ENCODE assay signal across 12 cellular contexts in the genomic region with DNA sequence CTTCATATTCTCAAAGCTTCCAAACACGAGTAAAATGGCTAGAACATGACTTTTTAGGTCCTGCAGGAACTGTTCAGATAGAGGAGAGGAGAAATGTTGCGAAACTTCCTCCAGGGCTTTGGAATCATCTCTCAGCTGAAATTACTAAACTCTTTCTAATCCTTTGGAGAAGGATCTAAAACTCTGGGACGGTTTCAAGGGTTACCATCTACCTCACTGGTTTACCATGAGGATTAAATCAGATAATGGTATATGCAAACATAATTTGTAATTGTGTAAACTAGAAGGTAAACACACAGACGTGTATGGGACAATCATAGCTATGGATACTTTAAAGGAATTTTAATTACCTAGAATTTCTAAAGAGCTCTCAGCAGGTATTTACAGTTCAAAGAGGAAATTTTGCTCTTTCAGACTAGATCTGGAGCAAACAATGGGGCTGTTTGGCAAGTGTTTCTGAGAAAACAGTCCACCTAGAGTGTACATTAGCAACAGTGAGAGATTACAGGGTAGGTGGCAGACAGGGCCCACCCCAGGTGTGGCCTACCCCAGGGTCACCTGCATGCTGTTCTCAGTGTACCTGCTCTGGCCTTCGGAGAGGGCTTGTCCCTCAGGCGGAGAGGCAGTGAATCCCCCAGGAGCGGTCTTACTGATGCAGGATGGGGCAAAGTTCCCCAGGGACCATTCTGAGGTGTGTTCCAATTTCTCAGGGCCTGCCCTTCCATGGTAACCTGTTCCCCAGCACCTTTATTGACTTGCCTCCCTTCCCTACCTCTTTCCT.
DNase-seq lines count a peak whose midpoint lies in the region; ATAC-seq and TF ChIP-seq lines count a peak whose summit lies in the region.
"Had no signal": no experiment of that assay in that cellular context is flagged by ENCODE, and none has a peak within 500 bp of the region (broad histone marks: within the 10 kb centered on the region; RNA-seq: fewer than 3 reads in every experiment).

No MANE protein-coding gene starts in this region.

- H3F3A ChIP-seq in neural progenitor cell (ENCODE audit: low read depth): peaks cover 61% of the 10 kb centered on the region

- POLR2A ChIA-PET in Caco-2 (lab: Charles Lee): interaction anchor here (0.9 to 2.7 kb wide), 8 partner anchors 9 to 186 kb away, joined by 3 to 22 read pairs (median 8); a partner anchor contains a TSS
- POLR2A ChIA-PET in RWPE1 (lab: Yijun Ruan, JAX; ENCODE audit: low non-redundant PET): no interaction called here

- H3K27me3 ChIP-seq in Caco-2 (replicated peaks; ENCODE audit: control insufficient read depth, insufficient read depth, low read length) (no peaks in the 10 kb centered on the region), duodenal mucosa (ENCODE audit: control insufficient read depth in 1 of 2, insufficient read depth in 2 of 2, low read length in 2 of 2) (no peaks in the 10 kb centered on the region), neural progenitor cell (no peaks in the 10 kb centered on the region)
- H3K27me3 ChIP-seq: uterus had no signal

- no peak for ATAC-seq in GM19035 (IDR thresholded peaks at IDR 0.05; ENCODE audit: unreplicated experiment)
- ATAC-seq in HG02610 (IDR thresholded peaks at IDR 0.05; ENCODE audit: unreplicated experiment): no peak

- H3K27ac Mint-ChIP-seq in Caco-2 (ENCODE audit: unreplicated experiment) (peak overlapping the region; percentile 97), neural progenitor cell (peak overlapping the region; percentile 94)

- no peak overlapping the region for H3K4me3 ChIP-seq in Caco-2 (ENCODE audit: low read depth, low read length)
- no peak overlapping the region for H3K4me3 ChIP-seq in LNCaP clone FGC (ENCODE audit: low read depth, low read length)
- H3K4me3 ChIP-seq in duodenal mucosa (ENCODE audit: low read depth in 1 of 2, low read length in 2 of 2): no peak overlapping the region
- no peak overlapping the region for H3K4me3 ChIP-seq in neural progenitor cell
- H3K4me3 ChIP-seq: uterus had no signal

- no peak overlapping the region for H3K9ac ChIP-seq in duodenal mucosa (ENCODE audit: low read depth in 1 of 2, low read length in 2 of 2)
- H3K9ac ChIP-seq in neural progenitor cell: no peak overlapping the region

- peaks cover 20% of the 10 kb centered on the region for H3K36me3 Mint-ChIP-seq in Caco-2 (ENCODE audit: insufficient read depth, unreplicated experiment)
- no peaks in the 10 kb centered on the region for H3K36me3 Mint-ChIP-seq in neural progenitor cell

- H3K27me3 Mint-ChIP-seq in Caco-2 (ENCODE audit: insufficient read depth, unreplicated experiment) (no peaks in the 10 kb centered on the region), neural progenitor cell (ENCODE audit: insufficient read depth, low read depth) (peaks cover 2% of the 10 kb centered on the region)

- H3K4me3 Mint-ChIP-seq in Caco-2 (ENCODE audit: unreplicated experiment) (peak overlapping the region; percentile 59), neural progenitor cell (no peak overlapping the region)

- H2AFZ ChIP-seq in neural progenitor cell (replicated peaks): no peak overlapping the region

- H3K27ac ChIP-seq in duodenal mucosa (ENCODE audit: low read depth, low read length) (peak overlapping the region; percentile 41), neural progenitor cell (peak overlapping the region; percentile 14), RWPE1 (no peak overlapping the region)
- H3K27ac ChIP-seq: uterus had no signal

- CTCF ChIA-PET in Caco-2 (lab: Charles Lee) (interaction anchor here (0.6 to 2.2 kb wide), 10 partner anchors 10 to 597 kb away, joined by 3 to 13 read pairs (median 6); a partner anchor contains a TSS), RWPE1 (lab: Yijun Ruan, JAX) (no interaction called here)

- intact Hi-C loops in Caco-2 (cut with micrococcal nuclease; ENCODE audit: unreplicated experiment): loop anchor here (1.0 to 2.0 kb wide), 8 partner anchors 9 to 184 kb away; no protein-coding TSS in a partner anchor

- TF ChIP-seq CTCF in Caco-2 (IDR thresholded peaks at IDR 0.05; ENCODE audit: insufficient read depth in 1 of 2, low read depth in 1 of 2, low read length in 1 of 2, severe bottlenecking in 1 of 2, unreplicated experiment in 1 of 2) (no peak), LNCaP clone FGC (IDR thresholded peaks at IDR 0.05; ENCODE audit: control insufficient read depth, extremely low read depth, insufficient read depth) (no peak), neural progenitor cell (IDR thresholded peaks at IDR 0.05) (no peak), RWPE1 (conservative IDR thresholded peaks at IDR 0.05; ENCODE audit: low read depth) (no peak)

- H3K4me1 Mint-ChIP-seq in Caco-2 (ENCODE audit: low read depth, unreplicated experiment) (peaks cover 55% of the 10 kb centered on the region), neural progenitor cell (peaks cover 72% of the 10 kb centered on the region)

- H3K36me3 ChIP-seq in Caco-2 (ENCODE audit: control insufficient read depth, insufficient read depth, low read length): no peaks in the 10 kb centered on the region
- no peaks in the 10 kb centered on the region for H3K36me3 ChIP-seq in duodenal mucosa (ENCODE audit: control insufficient read depth in 1 of 2, insufficient read depth in 2 of 2, low read length in 2 of 2)
- no peaks in the 10 kb centered on the region for H3K36me3 ChIP-seq in neural progenitor cell
- H3K36me3 ChIP-seq: uterus had no signal

- no TSS peak for BruUV-seq in Caco-2 (replicated peaks; lab: Mats Ljungman, UMichigan)

- DNase-seq in Caco-2: peak; percentile 93 to 97
- peak; percentile 88 for DNase-seq in LNCaP clone FGC (ENCODE audit: low read depth)
- no peak for DNase-seq in neural progenitor cell (ENCODE audit: low spot score)
- no peak for DNase-seq in NCI-H526 treated with DMSO at 0.1 percent for 48 hours (lab: John Stamatoyannopoulos, UW)
- DNase-seq in RWPE1 (ENCODE audit: low spot score): no peak
- DNase-seq: central memory CD4-positive, alpha-beta T cell; NCI-H2107; stimulated activated CD4-positive, alpha-beta T cell treated with anti-CD3 and anti-CD28 coated beads, Interleukin-4, amount 100 ng/mL, for 4 hours; uterus had no signal

- H3K4me2 ChIP-seq in neural progenitor cell: peak overlapping the region; percentile 5

- no peaks in the 10 kb centered on the region for H4K20me1 ChIP-seq in neural progenitor cell (ENCODE audit: low read depth)

- peaks cover 7% of the 10 kb centered on the region for H3K9me3 Mint-ChIP-seq in Caco-2 (ENCODE audit: unreplicated experiment)
- no peaks in the 10 kb centered on the region for H3K9me3 Mint-ChIP-seq in neural progenitor cell

- H3K4me1 ChIP-seq in Caco-2 (peaks cover 81% of the 10 kb centered on the region), duodenal mucosa (ENCODE audit: control insufficient read depth in 1 of 2, insufficient read depth in 2 of 2, low read length in 2 of 2) (peaks cover 51 to 57% of the 10 kb centered on the region in 2 donors), neural progenitor cell (peaks cover 70% of the 10 kb centered on the region)
- H3K4me1 ChIP-seq: uterus had no signal

- no peaks in the 10 kb centered on the region for H3K9me3 ChIP-seq in Caco-2
- H3K9me3 ChIP-seq in duodenal mucosa (ENCODE audit: control insufficient read depth in 1 of 2, low read length in 2 of 2): no peaks in the 10 kb centered on the region
- H3K9me3 ChIP-seq in neural progenitor cell (ENCODE audit: low read depth): no peaks in the 10 kb centered on the region
- H3K9me3 ChIP-seq: uterus had no signal

- no peaks in the 10 kb centered on the region for H3K79me2 ChIP-seq in neural progenitor cell (ENCODE audit: low read depth)

Comparison
In these comparisons a context has a peak if more than half of its experiments do, and no peak if none do; other contexts are left out.
1. DNase-seq: peak in Caco-2 (2 of 2) and LNCaP clone FGC (single experiment); none in neural progenitor cell (single experiment), NCI-H526 treated with DMSO at 0.1 percent for 48 hours (single experiment) and RWPE1 (single experiment).